In the genomic region with DNA sequence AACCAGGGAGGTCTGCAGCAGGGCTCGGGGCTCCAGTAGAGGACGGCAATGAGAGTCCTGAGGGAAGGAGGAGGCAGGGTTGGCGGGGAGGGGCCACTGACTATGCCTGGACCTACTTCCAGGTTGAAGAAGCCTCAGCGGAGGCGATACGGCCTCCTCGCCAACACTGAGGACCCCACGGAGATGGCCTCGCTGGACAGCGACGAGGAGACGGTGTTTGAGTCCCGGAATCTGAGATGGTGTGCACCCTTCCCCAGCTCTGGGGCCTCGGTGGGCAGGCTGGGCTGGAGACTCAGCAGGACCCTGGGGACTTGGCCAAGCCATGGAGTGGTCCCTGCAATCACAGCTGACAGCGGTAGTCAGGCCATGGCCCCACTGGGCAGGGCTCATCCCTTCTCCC, we compare ENCODE assay signal across 11 cellular contexts. TPM values are rescaled to one million over a fixed set of nuclear protein-coding genes. Genes with fewer than 3 reads are reported as not detected.
DNase-seq lines count a peak whose midpoint lies in the region; ATAC-seq, FAIRE-seq and TF ChIP-seq lines count a peak whose summit lies in the region.
"Had no signal": no experiment of that assay in that cellular context is flagged by ENCODE, and none has a peak within 500 bp of the region (broad histone marks: within the 10 kb centered on the region; RNA-seq: fewer than 3 reads in every experiment).

No MANE protein-coding gene starts in this region.

- H3K9me3 Mint-ChIP-seq in activated T-cell treated with anti-CD3 and anti-CD28 coated beads, Interleukin-2, amount 50 U/mL, for 24 hours: no peaks in the 10 kb centered on the region
- H3K9me3 Mint-ChIP-seq in T-cell: no peaks in the 10 kb centered on the region

- no peak for ATAC-seq in T-cell (replicated peaks in 1 of 4)
- ATAC-seq in HepG2: no peak
- no peak for ATAC-seq in GM19467 (IDR thresholded peaks at IDR 0.05; ENCODE audit: unreplicated experiment)
- no peak for ATAC-seq in HG03280 (IDR thresholded peaks at IDR 0.05; ENCODE audit: unreplicated experiment)

- in situ Hi-C loops in HepG2 (cut with HindIII; ENCODE audit: extremely low pct_ligation_motif_present, low pct_unique_long_range_greater_than_20kb): loop anchor here (5.0 kb wide), 1 partner anchor 35 kb away; the partner anchor contains the start of gene ATP5F1D

- CTCF ChIA-PET in T-cell (lab: Charles Lee) (no interaction called here), HepG2 (lab: Yijun Ruan, JAX; ENCODE audit: low intra/inter-chr PET ratio, low total read pairs) (no interaction called here)

- H3K27me3 Mint-ChIP-seq in activated T-cell treated with anti-CD3 and anti-CD28 coated beads, Interleukin-2, amount 50 U/mL, for 24 hours: no peaks in the 10 kb centered on the region
- H3K27me3 Mint-ChIP-seq in T-cell: no peaks in the 10 kb centered on the region

- no peak overlapping the region for H3K27ac ChIP-seq in HepG2 (ENCODE audit: extremely low read length, insufficient read depth, low read length)
- H3K27ac ChIP-seq in stomach smooth muscle (ENCODE audit: low read length): peak overlapping the region; percentile 87

- peaks cover 45% of the 10 kb centered on the region for H3K4me1 Mint-ChIP-seq in activated T-cell treated with anti-CD3 and anti-CD28 coated beads, Interleukin-2, amount 50 U/mL, for 24 hours (ENCODE audit: low read depth)
- H3K4me1 Mint-ChIP-seq in T-cell: peaks cover 37 to 44% (median 40%) of the 10 kb centered on the region in 3 donors

- intact Hi-C loops in HepG2 (cut with micrococcal nuclease; ENCODE audit: unreplicated experiment): no loop called here

- H4K20me1 ChIP-seq in HepG2 (ENCODE audit: insufficient read depth, low read length): peaks cover 11% of the 10 kb centered on the region

- no peak overlapping the region for H2AFZ ChIP-seq in HepG2 (ENCODE audit: low read length)

- BruUV-seq in HepG2 (replicated peaks; lab: Mats Ljungman, UMichigan): no TSS peak

- TF ChIP-seq CTCF in HepG2 (CRISPR knock-in tag; IDR thresholded peaks at IDR 0.05): no peak

- H3K4me1 ChIP-seq in HepG2 (ENCODE audit: insufficient read depth, low read length): peaks cover 42% of the 10 kb centered on the region
- peaks cover 45% of the 10 kb centered on the region for H3K4me1 ChIP-seq in stomach smooth muscle (ENCODE audit: control insufficient read depth, insufficient read depth, low read length)

- H3K27me3 ChIP-seq in HepG2 (ENCODE audit: control insufficient read depth in 1 of 2, insufficient read depth in 2 of 2, low read length in 2 of 2) (no peaks in the 10 kb centered on the region), stomach smooth muscle (ENCODE audit: control insufficient read depth in 1 of 2, insufficient read depth in 2 of 2, low read length in 2 of 2) (no peaks in the 10 kb centered on the region)
- H3K27me3 ChIP-seq: tibial nerve had no signal

- no peak for DNase-seq in activated T-cell treated with anti-CD3 and anti-CD28 coated beads, Interleukin-2, amount 50 U/mL, for 24 hours
- DNase-seq in activated T-cell treated with anti-CD3 and anti-CD28 coated beads, Interleukin-2, amount 50 U/mL, for 1 hour: no peak
- DNase-seq in T-cell (no peak), HepG2 (ENCODE audit: low spot score) (no peak)
- DNase-seq in activated CD8-positive, alpha-beta memory T cell treated with anti-CD3 and anti-CD28 coated beads for 24 hours: no peak
- DNase-seq: NCI-H446; stimulated activated CD4-positive, alpha-beta T cell treated with anti-CD3 and anti-CD28 coated beads, Interleukin-2, amount 100 ng/mL, for 48 hours had no signal

- no peak for TF ChIP-seq EP300 in HepG2 (IDR thresholded peaks at IDR 0.05; ENCODE audit: low read depth in 2 of 2, low read length in 2 of 2)
- TF ChIP-seq EP300 in HepG2 (CRISPR knock-in tag; IDR thresholded peaks at IDR 0.05; ENCODE audit: borderline replicate concordance): no peak

- H3K79me2 ChIP-seq in HepG2 (ENCODE audit: insufficient read depth, low read length): peaks cover 10% of the 10 kb centered on the region

- H3K27ac Mint-ChIP-seq in activated T-cell treated with anti-CD3 and anti-CD28 coated beads, Interleukin-2, amount 50 U/mL, for 24 hours: peak overlapping the region; percentile 95
- H3K27ac Mint-ChIP-seq in T-cell: peak overlapping the region; percentile 80 to 89

- no peak overlapping the region for H3K4me3 ChIP-seq in HepG2 (replicated peaks in 1 of 3; ENCODE audit: insufficient read depth in 1 of 3, low read depth in 2 of 3, low read length in 3 of 3)
- no peak overlapping the region for H3K4me3 ChIP-seq in stomach smooth muscle (ENCODE audit: low read length in 2 of 2)

- WGBS in HepG2 (ENCODE audit: low lambda C conversion rate): 98% methylated on average over 11 of the region's 15 CpGs

- H3K4me3 Mint-ChIP-seq in activated T-cell treated with anti-CD3 and anti-CD28 coated beads, Interleukin-2, amount 50 U/mL, for 24 hours: peak overlapping the region; percentile 81
- peak overlapping the region; percentile 76 to 94 (median 84) for H3K4me3 Mint-ChIP-seq in T-cell

- FAIRE-seq in HepG2 (lab: Jason Lieb, UNC): no peak

- H3K36me3 Mint-ChIP-seq in activated T-cell treated with anti-CD3 and anti-CD28 coated beads, Interleukin-2, amount 50 U/mL, for 24 hours (ENCODE audit: low read depth): peaks cover 69% of the 10 kb centered on the region
- peaks cover 28% of the 10 kb centered on the region for H3K36me3 Mint-ChIP-seq in T-cell

- POLR2A ChIA-PET in T-cell (lab: Charles Lee) (interaction anchor here in 1 of 2 donors (0.7 kb wide), 1 partner anchor 621 kb away, joined by 3 read pairs; no protein-coding TSS in a partner anchor), HepG2 (lab: Yijun Ruan, JAX) (interaction anchor here (0.6 to 1.0 kb wide), 2 partner anchors 30 to 120 kb away, joined by 4 to 5 read pairs; no protein-coding TSS in a partner anchor)

- TF ChIP-seq POLR2A in HepG2 (IDR thresholded peaks at IDR 0.05; ENCODE audit: insufficient read depth in 1 of 2, low read depth in 2 of 2, low read length in 2 of 2): no peak

- peaks cover 13 to 39% of the 10 kb centered on the region in 2 experiments for H3K36me3 ChIP-seq in HepG2 (replicated peaks in 1 of 2; ENCODE audit: control insufficient read depth in 1 of 2, insufficient read depth in 2 of 2, low read length in 2 of 2)
- H3K36me3 ChIP-seq in stomach smooth muscle (ENCODE audit: control insufficient read depth in 2 of 2, insufficient read depth in 2 of 2, low read length in 2 of 2): peaks cover 29 to 30% of the 10 kb centered on the region in 2 donors

- H3K4me2 ChIP-seq in HepG2 (ENCODE audit: low read depth, low read length): no peak overlapping the region

- TF ChIP-seq RAD21 in HepG2 (CRISPR knock-in tag; IDR thresholded peaks at IDR 0.05): no peak

- 0 out of 2 replicates have a peak overlapping the region, but pooled peaks have one; percentile 95 for H3K9ac ChIP-seq in HepG2 (ENCODE audit: insufficient read depth, low read depth, low read length)
- no peak overlapping the region for H3K9ac ChIP-seq in stomach smooth muscle (ENCODE audit: low read length in 2 of 2)

- H3K9me3 ChIP-seq in HepG2 (ENCODE audit: low read length) (no peaks in the 10 kb centered on the region), stomach smooth muscle (ENCODE audit: control insufficient read depth in 2 of 2, low read length in 2 of 2) (no peaks in the 10 kb centered on the region)
- H3K9me3 ChIP-seq: tibial nerve had no signal

RNA-seq across cellular contexts. Expression of gene FAM174C, which starts 1.7 kb away (rescaled TPM):
- total RNA-seq in T-cell (10 to 100 TPM; 42.1 to 69.8 (median 60.4) TPM), HepG2 (2016; rRNA removed; fragmentation: Illumina TruSeq; extraction: Trizol) (21.9 and 31.3 TPM in 2 replicates)
- total RNA-seq in HepG2 (2016; cell fraction: cytosol; rRNA removed; fragmentation: Illumina TruSeq; extraction: Trizol; ENCODE audit: low read depth): 67.5 and 90.2 TPM in 2 replicates
- 14.2 and 28.2 TPM in 2 replicates for total RNA-seq in HepG2 (2016; cell fraction: insoluble cytoplasmic fraction; rRNA removed; fragmentation: Illumina TruSeq; extraction: Trizol)
- 57.9 and 74.3 TPM in 2 replicates for total RNA-seq in HepG2 (2016; cell fraction: membrane; rRNA removed; fragmentation: Illumina TruSeq; extraction: Trizol)
- total RNA-seq in HepG2 (2016; cell fraction: nucleus; rRNA removed; fragmentation: Illumina TruSeq; extraction: Trizol): 18.6 and 22.9 TPM in 2 replicates
- polyA plus RNA-seq in HepG2 (2011; rRNA removed): 19.5 and 21.2 TPM in 2 replicates
- polyA plus RNA-seq in HepG2 (2011; cell fraction: cytosol; rRNA removed): 21.0 and 42.4 TPM in 2 replicates
- 45.8 and 49.4 TPM in 2 replicates for polyA plus RNA-seq in HepG2 (2011; cell fraction: nucleus; rRNA removed)
- polyA plus RNA-seq in HepG2 (2012): 14.1 and 18.2 TPM in 2 replicates
- polyA plus RNA-seq in HepG2 (2016; cell fraction: cytosol; fragmentation: Illumina TruSeq; extraction: Trizol; ENCODE audit: low read depth): 104 and 136 TPM in 2 replicates
- polyA plus RNA-seq in HepG2 (2016; cell fraction: insoluble cytoplasmic fraction; fragmentation: Illumina TruSeq; extraction: Trizol; ENCODE audit: low read depth): 24.1 and 30.7 TPM in 2 replicates
- 78.9 and 88.8 TPM in 2 replicates for polyA plus RNA-seq in HepG2 (2016; cell fraction: membrane; fragmentation: Illumina TruSeq; extraction: Trizol; ENCODE audit: low read depth)
- polyA plus RNA-seq in HepG2 (2016; cell fraction: nucleus; fragmentation: Illumina TruSeq; extraction: Trizol; ENCODE audit: insufficient read depth, low read depth): 43.0 and 56.8 TPM in 2 replicates
- polyA minus RNA-seq in HepG2 (2011; rRNA and poly(A)+ RNA removed; ENCODE audit: low replicate concordance): 15.5 and 24.8 TPM in 2 replicates
- 9.4 and 11.7 TPM in 2 replicates for polyA minus RNA-seq in HepG2 (2011; cell fraction: cytosol; rRNA and poly(A)+ RNA removed)
- 6.5 and 6.8 TPM in 2 replicates for polyA minus RNA-seq in HepG2 (2011; cell fraction: nucleus; rRNA and poly(A)+ RNA removed)

RNA-seq across cellular contexts. Expression of gene CIRBP, which starts 7.9 kb away (rescaled TPM):
- 100 to 1,000 TPM; 477 to 682 (median 657) TPM for total RNA-seq in T-cell
- total RNA-seq in HepG2 (2016; rRNA removed; fragmentation: Illumina TruSeq; extraction: Trizol): 133 and 135 TPM in 2 replicates
- total RNA-seq in HepG2 (2016; cell fraction: cytosol; rRNA removed; fragmentation: Illumina TruSeq; extraction: Trizol; ENCODE audit: low read depth): 96.6 and 116 TPM in 2 replicates
- total RNA-seq in HepG2 (2016; cell fraction: insoluble cytoplasmic fraction; rRNA removed; fragmentation: Illumina TruSeq; extraction: Trizol): 122 and 153 TPM in 2 replicates
- 83.7 and 88.2 TPM in 2 replicates for total RNA-seq in HepG2 (2016; cell fraction: membrane; rRNA removed; fragmentation: Illumina TruSeq; extraction: Trizol)
- total RNA-seq in HepG2 (2016; cell fraction: nucleus; rRNA removed; fragmentation: Illumina TruSeq; extraction: Trizol): 100 and 108 TPM in 2 replicates
- polyA plus RNA-seq in HepG2 (2011; rRNA removed): 140 and 177 TPM in 2 replicates
- 120 and 152 TPM in 2 replicates for polyA plus RNA-seq in HepG2 (2011; cell fraction: cytosol; rRNA removed)
- 887 and 1,037 TPM in 2 replicates for polyA plus RNA-seq in HepG2 (2011; cell fraction: nucleus; rRNA removed)
- polyA plus RNA-seq in HepG2 (2012): 154 and 221 TPM in 2 replicates
- polyA plus RNA-seq in HepG2 (2016; cell fraction: cytosol; fragmentation: Illumina TruSeq; extraction: Trizol; ENCODE audit: low read depth): 39.2 and 45.5 TPM in 2 replicates
- polyA plus RNA-seq in HepG2 (2016; cell fraction: insoluble cytoplasmic fraction; fragmentation: Illumina TruSeq; extraction: Trizol; ENCODE audit: low read depth): 156 and 182 TPM in 2 replicates
- 63.6 and 72.0 TPM in 2 replicates for polyA plus RNA-seq in HepG2 (2016; cell fraction: membrane; fragmentation: Illumina TruSeq; extraction: Trizol; ENCODE audit: low read depth)
- 293 and 318 TPM in 2 replicates for polyA plus RNA-seq in HepG2 (2016; cell fraction: nucleus; fragmentation: Illumina TruSeq; extraction: Trizol; ENCODE audit: insufficient read depth, low read depth)
- 38.8 and 49.7 TPM in 2 replicates for polyA minus RNA-seq in HepG2 (2011; rRNA and poly(A)+ RNA removed; ENCODE audit: low replicate concordance)
- polyA minus RNA-seq in HepG2 (2011; cell fraction: cytosol; rRNA and poly(A)+ RNA removed): 32.8 and 38.9 TPM in 2 replicates
- polyA minus RNA-seq in HepG2 (2011; cell fraction: nucleus; rRNA and poly(A)+ RNA removed): 106 and 131 TPM in 2 replicates

RNA-seq across cellular contexts. Expression of gene EFNA2, which starts 8.6 kb away (rescaled TPM):
- total RNA-seq in T-cell (under 1 TPM in 1 of 5 donors, not detected in 4; 0.38 TPM), HepG2 (2016; rRNA removed; fragmentation: Illumina TruSeq; extraction: Trizol) (4.3 and 9.9 TPM in 2 replicates)
- total RNA-seq in HepG2 (2016; cell fraction: cytosol; rRNA removed; fragmentation: Illumina TruSeq; extraction: Trizol; ENCODE audit: low read depth): 15.0 and 18.4 TPM in 2 replicates
- total RNA-seq in HepG2 (2016; cell fraction: insoluble cytoplasmic fraction; rRNA removed; fragmentation: Illumina TruSeq; extraction: Trizol): 5.2 and 11.1 TPM in 2 replicates
- total RNA-seq in HepG2 (2016; cell fraction: membrane; rRNA removed; fragmentation: Illumina TruSeq; extraction: Trizol): 27.1 and 33.2 TPM in 2 replicates
- 3.7 and 6.5 TPM in 2 replicates for total RNA-seq in HepG2 (2016; cell fraction: nucleus; rRNA removed; fragmentation: Illumina TruSeq; extraction: Trizol)
- 6.0 and 11.1 TPM in 2 replicates for polyA plus RNA-seq in HepG2 (2011; rRNA removed)
- polyA plus RNA-seq in HepG2 (2011; cell fraction: cytosol; rRNA removed): 7.3 and 14.1 TPM in 2 replicates
- polyA plus RNA-seq in HepG2 (2011; cell fraction: nucleus; rRNA removed): 17.9 and 19.5 TPM in 2 replicates
- polyA plus RNA-seq in HepG2 (2012): 6.4 and 6.8 TPM in 2 replicates
- polyA plus RNA-seq in HepG2 (2016; cell fraction: cytosol; fragmentation: Illumina TruSeq; extraction: Trizol; ENCODE audit: low read depth): 17.9 and 19.1 TPM in 2 replicates
- 7.9 and 11.2 TPM in 2 replicates for polyA plus RNA-seq in HepG2 (2016; cell fraction: insoluble cytoplasmic fraction; fragmentation: Illumina TruSeq; extraction: Trizol; ENCODE audit: low read depth)
- polyA plus RNA-seq in HepG2 (2016; cell fraction: membrane; fragmentation: Illumina TruSeq; extraction: Trizol; ENCODE audit: low read depth): 27.7 and 33.0 TPM in 2 replicates
- polyA plus RNA-seq in HepG2 (2016; cell fraction: nucleus; fragmentation: Illumina TruSeq; extraction: Trizol; ENCODE audit: insufficient read depth, low read depth): 11.7 and 13.4 TPM in 2 replicates
- 0.28 and 20.0 TPM in 2 replicates for polyA minus RNA-seq in HepG2 (2011; rRNA and poly(A)+ RNA removed; ENCODE audit: low replicate concordance)
- 23.0 and 23.8 TPM in 2 replicates for polyA minus RNA-seq in HepG2 (2011; cell fraction: cytosol; rRNA and poly(A)+ RNA removed)
- 2.8 and 4.2 TPM in 2 replicates for polyA minus RNA-seq in HepG2 (2011; cell fraction: nucleus; rRNA and poly(A)+ RNA removed)
- total RNA-seq: tibial nerve had no signal

RNA-seq across cellular contexts. Expression of gene MIDN, which starts 28.7 kb away (rescaled TPM):
- total RNA-seq in T-cell: 100 to 1,000 TPM in 1 of 5 donors, 10 to 100 TPM in 4; 54.0 to 161 (median 66.9) TPM
- total RNA-seq in HepG2 (2016; rRNA removed; fragmentation: Illumina TruSeq; extraction: Trizol): 8.4 and 10.7 TPM in 2 replicates
- total RNA-seq in HepG2 (2016; cell fraction: cytosol; rRNA removed; fragmentation: Illumina TruSeq; extraction: Trizol; ENCODE audit: low read depth): 6.5 and 7.9 TPM in 2 replicates
- total RNA-seq in HepG2 (2016; cell fraction: insoluble cytoplasmic fraction; rRNA removed; fragmentation: Illumina TruSeq; extraction: Trizol): 8.9 and 11.0 TPM in 2 replicates
- 14.1 and 14.8 TPM in 2 replicates for total RNA-seq in HepG2 (2016; cell fraction: membrane; rRNA removed; fragmentation: Illumina TruSeq; extraction: Trizol)
- 17.3 and 19.0 TPM in 2 replicates for total RNA-seq in HepG2 (2016; cell fraction: nucleus; rRNA removed; fragmentation: Illumina TruSeq; extraction: Trizol)
- polyA plus RNA-seq in HepG2 (2011; rRNA removed): 18.0 and 19.6 TPM in 2 replicates
- 14.8 and 17.8 TPM in 2 replicates for polyA plus RNA-seq in HepG2 (2011; cell fraction: cytosol; rRNA removed)
- 116 and 135 TPM in 2 replicates for polyA plus RNA-seq in HepG2 (2011; cell fraction: nucleus; rRNA removed)
- 27.5 and 28.1 TPM in 2 replicates for polyA plus RNA-seq in HepG2 (2012)
- 2.7 and 3.3 TPM in 2 replicates for polyA plus RNA-seq in HepG2 (2016; cell fraction: cytosol; fragmentation: Illumina TruSeq; extraction: Trizol; ENCODE audit: low read depth)
- polyA plus RNA-seq in HepG2 (2016; cell fraction: insoluble cytoplasmic fraction; fragmentation: Illumina TruSeq; extraction: Trizol; ENCODE audit: low read depth): 30.9 and 43.0 TPM in 2 replicates
- 10.2 and 10.3 TPM in 2 replicates for polyA plus RNA-seq in HepG2 (2016; cell fraction: membrane; fragmentation: Illumina TruSeq; extraction: Trizol; ENCODE audit: low read depth)
- polyA plus RNA-seq in HepG2 (2016; cell fraction: nucleus; fragmentation: Illumina TruSeq; extraction: Trizol; ENCODE audit: insufficient read depth, low read depth): 76.5 and 77.9 TPM in 2 replicates
- 14.0 and 39.5 TPM in 2 replicates for polyA minus RNA-seq in HepG2 (2011; rRNA and poly(A)+ RNA removed; ENCODE audit: low replicate concordance)
- 42.7 and 47.0 TPM in 2 replicates for polyA minus RNA-seq in HepG2 (2011; cell fraction: cytosol; rRNA and poly(A)+ RNA removed)
- 36.8 and 48.0 TPM in 2 replicates for polyA minus RNA-seq in HepG2 (2011; cell fraction: nucleus; rRNA and poly(A)+ RNA removed)

RNA-seq across cellular contexts. Expression of gene ATP5F1D, which starts 35.5 kb away (rescaled TPM):
- total RNA-seq in T-cell (100 to 1,000 TPM; 117 to 233 (median 155) TPM), HepG2 (2016; rRNA removed; fragmentation: Illumina TruSeq; extraction: Trizol) (78.7 and 88.0 TPM in 2 replicates)
- total RNA-seq in HepG2 (2016; cell fraction: cytosol; rRNA removed; fragmentation: Illumina TruSeq; extraction: Trizol; ENCODE audit: low read depth): 72.7 and 79.4 TPM in 2 replicates
- total RNA-seq in HepG2 (2016; cell fraction: insoluble cytoplasmic fraction; rRNA removed; fragmentation: Illumina TruSeq; extraction: Trizol): 80.1 and 93.1 TPM in 2 replicates
- total RNA-seq in HepG2 (2016; cell fraction: membrane; rRNA removed; fragmentation: Illumina TruSeq; extraction: Trizol): 72.8 and 84.2 TPM in 2 replicates
- total RNA-seq in HepG2 (2016; cell fraction: nucleus; rRNA removed; fragmentation: Illumina TruSeq; extraction: Trizol): 40.6 and 53.8 TPM in 2 replicates
- polyA plus RNA-seq in HepG2 (2011; rRNA removed): 39.4 and 49.3 TPM in 2 replicates
- polyA plus RNA-seq in HepG2 (2011; cell fraction: cytosol; rRNA removed): 61.0 and 112 TPM in 2 replicates
- 105 and 111 TPM in 2 replicates for polyA plus RNA-seq in HepG2 (2011; cell fraction: nucleus; rRNA removed)
- polyA plus RNA-seq in HepG2 (2012): 67.0 and 70.9 TPM in 2 replicates
- polyA plus RNA-seq in HepG2 (2016; cell fraction: cytosol; fragmentation: Illumina TruSeq; extraction: Trizol; ENCODE audit: low read depth): 126 and 135 TPM in 2 replicates
- polyA plus RNA-seq in HepG2 (2016; cell fraction: insoluble cytoplasmic fraction; fragmentation: Illumina TruSeq; extraction: Trizol; ENCODE audit: low read depth): 131 and 155 TPM in 2 replicates
- 112 and 121 TPM in 2 replicates for polyA plus RNA-seq in HepG2 (2016; cell fraction: membrane; fragmentation: Illumina TruSeq; extraction: Trizol; ENCODE audit: low read depth)
- polyA plus RNA-seq in HepG2 (2016; cell fraction: nucleus; fragmentation: Illumina TruSeq; extraction: Trizol; ENCODE audit: insufficient read depth, low read depth): 129 and 134 TPM in 2 replicates
- 60.5 and 86.6 TPM in 2 replicates for polyA minus RNA-seq in HepG2 (2011; rRNA and poly(A)+ RNA removed; ENCODE audit: low replicate concordance)
- polyA minus RNA-seq in HepG2 (2011; cell fraction: cytosol; rRNA and poly(A)+ RNA removed): 53.6 and 68.0 TPM in 2 replicates
- polyA minus RNA-seq in HepG2 (2011; cell fraction: nucleus; rRNA and poly(A)+ RNA removed): 14.7 and 18.9 TPM in 2 replicates
